In genomic region chr1:201517631-201518030, GRCh38 we compare ENCODE assay signal across 1 cellular context.
TF ChIP-seq lines count a peak whose summit lies in the region.

No MANE protein-coding gene starts in this region.

TF ChIP-seq in HCT116, 20 proteins besides CTCF, POLR2A, EP300 and RAD21 (continued from another document):
- TF ChIP-seq ZNF274 (IDR thresholded peaks at IDR 0.05; ENCODE audit: low read depth, low read length) (no peak), TCF7L2 (IDR thresholded peaks at IDR 0.05; ENCODE audit: borderline replicate concordance, extremely low read depth, insufficient read depth, insufficient read length) (no peak), SIN3A (IDR thresholded peaks at IDR 0.05; ENCODE audit: low read depth) (no peak), CEBPB (IDR thresholded peaks at IDR 0.05; ENCODE audit: low read depth) (no peak), CBX3 (IDR thresholded peaks at IDR 0.05; ENCODE audit: low read depth) (no peak), EGR1 (IDR thresholded peaks at IDR 0.05; ENCODE audit: low read depth) (no peak), YY1 (IDR thresholded peaks at IDR 0.05; ENCODE audit: extremely low read depth, insufficient replicate concordance, low read depth, low read length) (no peak), JUND (IDR thresholded peaks at IDR 0.05) (0 out of 2 replicates have a peak, but pooled peaks have one; percentile 6), EZH2phosphoT487 (IDR thresholded peaks at IDR 0.05; ENCODE audit: borderline replicate concordance) (no peak), POLR2AphosphoS5 (IDR thresholded peaks at IDR 0.05; ENCODE audit: low read depth, low read length) (no peak)
- TF ChIP-seq, protein P1, sequence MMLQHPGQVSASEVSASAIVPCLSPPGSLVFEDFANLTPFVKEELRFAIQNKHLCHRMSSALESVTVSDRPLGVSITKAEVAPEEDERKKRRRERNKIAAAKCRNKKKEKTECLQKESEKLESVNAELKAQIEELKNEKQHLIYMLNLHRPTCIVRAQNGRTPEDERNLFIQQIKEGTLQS (IDR thresholded peaks at IDR 0.05) = no peak
- TF ChIP-seq, protein P2, sequence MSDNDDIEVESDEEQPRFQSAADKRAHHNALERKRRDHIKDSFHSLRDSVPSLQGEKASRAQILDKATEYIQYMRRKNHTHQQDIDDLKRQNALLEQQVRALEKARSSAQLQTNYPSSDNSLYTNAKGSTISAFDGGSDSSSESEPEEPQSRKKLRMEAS (IDR thresholded peaks at IDR 0.05) = no peak
